In the genomic region with DNA sequence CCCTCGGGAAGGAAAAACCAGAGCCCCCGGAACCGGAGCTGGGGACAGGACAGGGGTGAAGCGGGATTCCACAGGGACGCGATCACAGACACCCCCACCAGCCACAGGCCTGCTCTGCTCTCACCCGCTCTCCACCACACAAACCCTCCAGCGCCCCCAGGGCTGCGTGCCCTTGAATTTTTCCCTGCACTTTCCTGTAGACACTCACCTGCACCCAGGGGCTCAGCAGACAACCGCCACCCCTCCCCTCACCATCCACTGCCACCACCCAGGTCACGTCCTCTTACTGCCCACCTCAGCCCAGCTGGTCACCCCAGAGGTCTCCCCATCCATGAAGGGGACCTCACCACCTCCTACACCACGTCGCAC, we compare ENCODE assay signal across 8 cellular contexts. TPM values are rescaled to one million over a fixed set of nuclear protein-coding genes. Genes with fewer than 3 reads are reported as not detected.
DNase-seq lines count a peak whose midpoint lies in the region; ATAC-seq and TF ChIP-seq lines count a peak whose summit lies in the region.

No MANE protein-coding gene starts in this region.

- POLR2A ChIA-PET in SK-N-SH (lab: Yijun Ruan, JAX): no interaction called here

- H3K27me3 ChIP-seq in GM23248 (replicated peaks; ENCODE audit: insufficient read depth) (no peaks in the 10 kb centered on the region), SK-N-SH (ENCODE audit: insufficient read depth) (peaks cover 32% of the 10 kb centered on the region), esophagus squamous epithelium (peaks cover 8 to 56% (median 27%) of the 10 kb centered on the region in 4 donors), psoas muscle (ENCODE audit: insufficient read depth in 3 of 3, low read length in 2 of 3) (peaks cover 0 to 37% (median 23%) of the 10 kb centered on the region in 3 donors)

- DNase-seq in GM23248 (peak; percentile 41), SK-N-SH (no peak), esophagus squamous epithelium (lab: John Stamatoyannopoulos, UW) (no peak), psoas muscle (no peak), OCI-M2 (lab: John Stamatoyannopoulos, UW; ENCODE audit: unreplicated experiment) (no peak), SW480 (ENCODE audit: low spot score) (no peak), omental fat pad (ENCODE audit: low spot score) (no peak)

- H3K36me3 ChIP-seq in GM23248 (ENCODE audit: low read depth): no peaks in the 10 kb centered on the region
- H3K36me3 ChIP-seq in SK-N-SH (replicated peaks in 1 of 2; ENCODE audit: control insufficient read depth in 1 of 2, insufficient read depth in 2 of 2, low read length in 1 of 2): no peaks in the 10 kb centered on the region
- no peaks in the 10 kb centered on the region for H3K36me3 ChIP-seq in esophagus squamous epithelium
- H3K36me3 ChIP-seq in psoas muscle (ENCODE audit: insufficient read depth in 1 of 2, low read depth in 1 of 2): no peaks in the 10 kb centered on the region

- peaks cover 3% of the 10 kb centered on the region; the same call in 1 of the 2 replicates for H3F3A ChIP-seq in GM23248 (ENCODE audit: insufficient read depth)
- no peaks in the 10 kb centered on the region for H3F3A ChIP-seq in SK-N-SH (replicated peaks; ENCODE audit: insufficient read depth)

- H3K4me1 ChIP-seq in GM23248 (ENCODE audit: insufficient read depth): 0 out of 2 replicates have a peak, but pooled peaks cover 5% of the 10 kb centered on the region
- H3K4me1 ChIP-seq in SK-N-SH (ENCODE audit: control insufficient read depth in 1 of 2, insufficient read depth in 2 of 2, low read depth in 1 of 2, low read length in 1 of 2): peaks cover 0 to 8% of the 10 kb centered on the region in 2 experiments; a peak in 1 of 4 replicates
- peaks cover 20 to 40% (median 24%) of the 10 kb centered on the region in 3 donors for H3K4me1 ChIP-seq in esophagus squamous epithelium
- H3K4me1 ChIP-seq in psoas muscle: no peaks in the 10 kb centered on the region

- TF ChIP-seq CTCF in SK-N-SH (IDR thresholded peaks at IDR 0.05) (no peak), esophagus squamous epithelium (IDR thresholded peaks at IDR 0.05) (no peak), psoas muscle (IDR thresholded peaks at IDR 0.05) (no peak), omental fat pad (IDR thresholded peaks at IDR 0.05) (no peak)

- H3K9me3 ChIP-seq in GM23248 (ENCODE audit: low read depth) (no peaks in the 10 kb centered on the region), SK-N-SH (no peaks in the 10 kb centered on the region), esophagus squamous epithelium (no peaks in the 10 kb centered on the region), psoas muscle (no peaks in the 10 kb centered on the region)

- H3K4me2 ChIP-seq in GM23248 (ENCODE audit: unreplicated experiment) (peak overlapping the region; percentile 78), SK-N-SH (peak overlapping the region; percentile 98)

- TF ChIP-seq POLR2A in esophagus squamous epithelium (IDR thresholded peaks at IDR 0.05): no peak

- H3K4me3 ChIP-seq in GM23248 (peak overlapping the region; percentile 87), SK-N-SH (ENCODE audit: low read depth in 2 of 2, low read length in 1 of 2) (peak overlapping the region; percentile 56 to 70; a peak in 3 of 4 replicates), esophagus squamous epithelium (peak overlapping the region; percentile 26 to 67 (median 53)), psoas muscle (peak overlapping the region; percentile 70)

- intact Hi-C loops in esophagus squamous epithelium (cut with DNase I): no loop called here
- intact Hi-C loops in psoas muscle (cut with DNase I): no loop called here

- H4K20me1 ChIP-seq in GM23248 (ENCODE audit: insufficient read depth) (no peaks in the 10 kb centered on the region), SK-N-SH (ENCODE audit: insufficient read depth) (no peaks in the 10 kb centered on the region)

- TF ChIP-seq RAD21 in SK-N-SH (IDR thresholded peaks at IDR 0.05; ENCODE audit: low read length): no peak

- peak overlapping the region; percentile 92 for H2AFZ ChIP-seq in GM23248
- peak overlapping the region; percentile 90 for H2AFZ ChIP-seq in SK-N-SH (ENCODE audit: low read depth)

- in situ Hi-C loops in GM23248 (cut with MboI): no loop called here

- H3K27ac ChIP-seq in GM23248 (peak overlapping the region; percentile 78; the same call in 1 of the 2 replicates), SK-N-SH (ENCODE audit: low read depth in 2 of 2, low read length in 1 of 2) (no peak overlapping the region), esophagus squamous epithelium (peak overlapping the region in 1 of 4 donors; percentile 50), psoas muscle (no peak overlapping the region)

- WGBS in GM23248 (ENCODE audit: low coverage in 1 of 2, low lambda C conversion rate in 2 of 2, missing lambda C conversion rate in 2 of 2), 2 experiments: 49 to 58% methylated on average over 8 to 13 of the region's 13 CpGs
- WGBS in SK-N-SH (ENCODE audit: low lambda C conversion rate): 22% methylated on average over 8 of the region's 13 CpGs
- 28 to 37% methylated on average over 6 of the region's 13 CpGs for WGBS in esophagus squamous epithelium, 2 donors
- 36 to 48% (median 39%) methylated on average over 9 to 13 of the region's 13 CpGs for WGBS in psoas muscle, 3 donors

- H3K9me2 ChIP-seq in GM23248 (ENCODE audit: insufficient read depth): no peaks in the 10 kb centered on the region
- H3K9me2 ChIP-seq in SK-N-SH: no peaks in the 10 kb centered on the region

- H3K9ac ChIP-seq in GM23248 (peak overlapping the region; percentile 87), SK-N-SH (peak overlapping the region; percentile 58; the same call in 1 of the 2 replicates)

- no peaks in the 10 kb centered on the region for H3K79me2 ChIP-seq in GM23248 (ENCODE audit: insufficient read depth)
- H3K79me2 ChIP-seq in SK-N-SH (ENCODE audit: insufficient read depth): no peaks in the 10 kb centered on the region

- CTCF ChIA-PET in SK-N-SH (lab: Yijun Ruan, JAX): no interaction called here

- peak in 2 of 4 donors; percentile 1 to 4 for ATAC-seq in psoas muscle
- ATAC-seq in omental fat pad (ENCODE audit: low FRiP score): no peak
- ATAC-seq in HG03095 (IDR thresholded peaks at IDR 0.05; ENCODE audit: unreplicated experiment): no peak

- TF ChIP-seq EP300 in SK-N-SH (IDR thresholded peaks at IDR 0.05; ENCODE audit: borderline replicate concordance in 1 of 2, low read depth in 1 of 2, low read length in 1 of 2): no peak

TF ChIP-seq in SK-N-SH, 30 proteins besides CTCF, POLR2A, EP300 and RAD21 (continues in another document):
- TF ChIP-seq FOXJ3 (CRISPR knock-in tag; IDR thresholded peaks at IDR 0.05) (no peak), TAF1 (IDR thresholded peaks at IDR 0.05; ENCODE audit: borderline replicate concordance, low read depth, low read length) (no peak), NRF1 (IDR thresholded peaks at IDR 0.05; ENCODE audit: low read depth, low read length) (no peak), JUND (IDR thresholded peaks at IDR 0.05) (no peak)
- TF ChIP-seq, protein P1, sequence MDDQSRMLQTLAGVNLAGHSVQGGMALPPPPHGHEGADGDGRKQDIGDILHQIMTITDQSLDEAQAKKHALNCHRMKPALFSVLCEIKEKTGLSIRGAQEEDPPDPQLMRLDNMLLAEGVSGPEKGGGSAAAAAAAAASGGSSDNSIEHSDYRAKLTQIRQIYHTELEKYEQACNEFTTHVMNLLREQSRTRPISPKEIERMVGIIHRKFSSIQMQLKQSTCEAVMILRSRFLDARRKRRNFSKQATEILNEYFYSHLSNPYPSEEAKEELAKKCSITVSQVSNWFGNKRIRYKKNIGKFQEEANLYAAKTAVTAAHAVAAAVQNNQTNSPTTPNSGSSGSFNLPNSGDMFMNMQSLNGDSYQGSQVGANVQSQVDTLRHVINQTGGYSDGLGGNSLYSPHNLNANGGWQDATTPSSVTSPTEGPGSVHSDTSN (IDR thresholded peaks at IDR 0.05): no peak

RNA-seq across cellular contexts. Expression of a gene that starts 0.6 kb away (rescaled TPM):
- total RNA-seq in GM23248 (2014; rRNA removed; shearing (Covaris generic)): 11.4 and 23.8 TPM in 2 replicates
- polyA plus RNA-seq in GM23248 (2016; fragmentation: Nextera tagmentation; extraction: Ambion mirVana) (29.5 and 30.1 TPM in 2 replicates), SK-N-SH (2012; rRNA removed) (5.0 and 5.3 TPM in 2 replicates), psoas muscle (under 1 TPM; 0.17 to 0.81 (median 0.59) TPM)
- 3.6 and 3.7 TPM in 2 replicates for polyA plus RNA-seq in SK-N-SH (2012; cell fraction: cytosol; rRNA removed)
- 3.8 and 4.5 TPM in 2 replicates for polyA plus RNA-seq in SK-N-SH (2012; cell fraction: nucleus; rRNA removed)
- total RNA-seq in esophagus squamous epithelium (10 to 100 TPM in 1 of 4 donors, 1 to 10 TPM in 3; 2.9 to 11.1 (median 4.6) TPM), psoas muscle (under 1 TPM in 3 of 4 donors, not detected in 1; 0.25 to 0.75 (median 0.69) TPM), omental fat pad (1 to 10 TPM in 3 of 4 donors, not detected in 1; 1.1 to 2.5 (median 1.2) TPM)

RNA-seq across cellular contexts. Expression of a gene that starts 19.5 kb away (rescaled TPM):
- total RNA-seq in GM23248 (2014; rRNA removed; shearing (Covaris generic)): 5.2 and 8.9 TPM in 2 replicates
- 15.5 and 15.8 TPM in 2 replicates for polyA plus RNA-seq in GM23248 (2016; fragmentation: Nextera tagmentation; extraction: Ambion mirVana)
- 1.7 and 2.5 TPM in 2 replicates for polyA plus RNA-seq in SK-N-SH (2012; rRNA removed)
- polyA plus RNA-seq in SK-N-SH (2012; cell fraction: cytosol; rRNA removed): 1.5 and 2.2 TPM in 2 replicates
- polyA plus RNA-seq in SK-N-SH (2012; cell fraction: nucleus; rRNA removed): 0.95 and 1.3 TPM in 2 replicates
- 10 to 100 TPM in 3 of 4 donors, 1 to 10 TPM in 1; 9.0 to 26.8 (median 13.5) TPM for total RNA-seq in esophagus squamous epithelium
- total RNA-seq in psoas muscle: 1 to 10 TPM in 1 of 4 donors, under 1 TPM in 2, not detected in 1; 0.40 to 1.1 (median 0.64) TPM
- polyA plus RNA-seq in psoas muscle: under 1 TPM; 0.04 to 0.73 (median 0.24) TPM
- total RNA-seq in omental fat pad: 10 to 100 TPM in 2 of 4 donors, 1 to 10 TPM in 1, not detected in 1; 3.6 to 19.5 (median 10.8) TPM

RNA-seq across cellular contexts. Expression of a gene that starts 21.3 kb away (rescaled TPM):
- 5.8 and 6.1 TPM in 2 replicates for total RNA-seq in GM23248 (2014; rRNA removed; shearing (Covaris generic))
- polyA plus RNA-seq in GM23248 (2016; fragmentation: Nextera tagmentation; extraction: Ambion mirVana): 8.7 and 9.1 TPM in 2 replicates
- 0.02 TPM in 1 of 2 replicates, not detected in the other for polyA plus RNA-seq in SK-N-SH (2012; rRNA removed)
- 0.03 TPM in 2 replicates for polyA plus RNA-seq in SK-N-SH (2012; cell fraction: cytosol; rRNA removed)
- polyA plus RNA-seq in SK-N-SH (2012; cell fraction: nucleus; rRNA removed): 0.01 and 0.02 TPM in 2 replicates
- total RNA-seq in esophagus squamous epithelium: under 1 TPM in 2 of 4 donors, not detected in 2; 0.26 to 0.27 TPM
- under 1 TPM; 0.06 to 0.12 (median 0.10) TPM for total RNA-seq in psoas muscle
- polyA plus RNA-seq in psoas muscle: under 1 TPM; 0.03 to 0.10 (median 0.03) TPM
- total RNA-seq in omental fat pad: under 1 TPM in 2 of 4 donors, not detected in 2; 0.25 to 0.37 TPM

RNA-seq across cellular contexts. Expression of a gene that starts 44.5 kb away (rescaled TPM):
- 8.6 and 10.4 TPM in 2 replicates for total RNA-seq in GM23248 (2014; rRNA removed; shearing (Covaris generic))
- 8.1 and 8.8 TPM in 2 replicates for polyA plus RNA-seq in GM23248 (2016; fragmentation: Nextera tagmentation; extraction: Ambion mirVana)
- 0.15 and 0.26 TPM in 2 replicates for polyA plus RNA-seq in SK-N-SH (2012; rRNA removed)
- 0.12 and 0.21 TPM in 2 replicates for polyA plus RNA-seq in SK-N-SH (2012; cell fraction: cytosol; rRNA removed)
- polyA plus RNA-seq in SK-N-SH (2012; cell fraction: nucleus; rRNA removed): 0.11 and 0.22 TPM in 2 replicates
- total RNA-seq in esophagus squamous epithelium: 10 to 100 TPM; 50.1 to 90.1 (median 67.9) TPM
- 1 to 10 TPM; 1.4 to 6.2 (median 3.9) TPM for total RNA-seq in psoas muscle
- polyA plus RNA-seq in psoas muscle: 10 to 100 TPM in 1 of 3 donors, under 1 TPM in 2; 0.04 to 17.2 (median 0.31) TPM
- 10 to 100 TPM in 1 of 4 donors, 1 to 10 TPM in 3; 1.4 to 17.5 (median 2.7) TPM for total RNA-seq in omental fat pad
